In the genomic region with DNA sequence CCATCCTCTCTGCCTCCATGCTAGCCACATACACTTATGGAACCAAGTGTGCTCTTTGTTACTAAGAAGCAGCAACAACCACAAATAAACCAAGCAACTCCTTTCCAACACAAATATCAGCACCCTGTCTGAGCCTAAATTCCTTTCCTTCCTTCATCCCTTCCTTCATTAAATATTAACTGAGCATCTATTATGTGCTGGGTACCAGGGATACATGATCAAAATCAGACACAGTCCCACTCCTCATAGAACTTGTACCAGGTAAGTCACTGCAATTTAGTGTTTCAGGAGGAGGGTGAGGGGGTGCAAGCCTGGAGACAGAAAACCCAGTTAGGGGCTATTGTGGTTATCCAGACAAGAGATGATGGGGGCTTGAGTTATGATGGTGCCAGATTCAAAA, we compare ENCODE assay signal across 26 cellular contexts.
"Had no signal": no experiment of that assay in that cellular context is flagged by ENCODE, and none has a peak within 500 bp of the region (broad histone marks: within the 10 kb centered on the region; RNA-seq: fewer than 3 reads in every experiment).

No MANE protein-coding gene starts in this region.

- H3K27me3 ChIP-seq: suprapubic skin, testis, thyroid gland, tibial artery, tibial nerve, upper lobe of left lung, upper lobe of right lung, uterus, vagina had no signal

- H3K36me3 ChIP-seq: stomach, suprapubic skin, thoracic aorta, thyroid gland, tibial artery, tibial nerve, transverse colon, upper lobe of left lung, upper lobe of right lung, uterus, vagina had no signal

- H3K27ac ChIP-seq: stomach, suprapubic skin, testis, thoracic aorta, thyroid gland, tibial artery, tibial nerve, transverse colon, upper lobe of left lung, upper lobe of right lung, uterus, vagina had no signal

- DNase-seq: stimulated activated CD4-positive, alpha-beta T cell treated with anti-CD3 and anti-CD28 coated beads, Interleukin-2, amount 100 ng/mL, for 48 hours; stimulated activated CD4-positive, alpha-beta T cell treated with anti-CD3 and anti-CD28 coated beads, Interleukin-4, amount 100 ng/mL, for 1 hour; stimulated activated CD4-positive, alpha-beta T cell treated with anti-CD3 and anti-CD28 coated beads, Interleukin-4, amount 100 ng/mL, for 24 hours; stimulated activated CD4-positive, alpha-beta T cell treated with anti-CD3 and anti-CD28 coated beads, Interleukin-4, amount 100 ng/mL, for 4 hours; stimulated activated CD8-positive, alpha-beta memory T cell treated with anti-CD3 and anti-CD28 coated beads, Interleukin-4, amount 100 ng/mL, for 48 hours; stimulated activated naive B cell treated with anti-CD40 and anti-IgM and Interleukin-4, amounts not matched to agents 10 μg/mL and 1 μg/mL and 100 μg/mL, for 72 hours; stimulated activated naive CD4-positive, alpha-beta T cell; stimulated activated naive CD4-positive, alpha-beta T cell treated with Interleukin-2 at 50 U/mL for 16 hours; stimulated activated naive CD8-positive, alpha-beta T cell treated with anti-CD3 and anti-CD28 coated beads, Interleukin-15, amount 100 ng/mL, for 72 hours; stimulated activated naive CD8-positive, alpha-beta T cell treated with anti-CD3 and anti-CD28 coated beads, Interleukin-15, Interleukin-2, amounts not matched to agents 100 U/mL and 50 U/mL, for 24 hours; stomach; substantia nigra; testis; thyroid gland; tibial artery; transverse colon; trophoblast cell; upper lobe of left lung; upper lobe of right lung; uterus had no signal

- H3K4me1 ChIP-seq: testis, thyroid gland, upper lobe of left lung, upper lobe of right lung, uterus had no signal

- H3K4me3 ChIP-seq: stomach, suprapubic skin, testis, thoracic aorta, thyroid gland, tibial artery, tibial nerve, transverse colon, upper lobe of left lung, upper lobe of right lung, uterus, vagina had no signal

- H3K9me3 ChIP-seq: stomach, suprapubic skin, testis, thoracic aorta, thyroid gland, tibial artery, tibial nerve, transverse colon, upper lobe of left lung, upper lobe of right lung, uterus, vagina had no signal

- ATAC-seq: stimulated activated effector memory CD8-positive, alpha-beta T cell treated with anti-CD3 and anti-CD28 coated beads, Interleukin-12 subunit alpha, Interleukin-12 subunit beta, amount 100 ng/mL, for 72 hours; stimulated activated memory B cell treated with anti-CD40 and anti-IgM and Interleukin-4, amounts not matched to agents 10 μg/mL and 1 μg/mL and 100 μg/mL, for 72 hours; stimulated activated naive B cell treated with anti-CD40 and anti-IgM and Interleukin-4, amounts not matched to agents 10 μg/mL and 1 μg/mL and 100 μg/mL, for 72 hours; stimulated activated naive CD8-positive, alpha-beta T cell treated with anti-CD3 and anti-CD28 coated beads, Interleukin-15, amount 100 ng/mL, for 72 hours; stimulated activated naive CD8-positive, alpha-beta T cell treated with anti-CD3 and anti-CD28 coated beads, Interleukin-15, Interleukin-2, amounts not matched to agents 100 U/mL and 50 U/mL, for 24 hours had no signal
